ENCODE assay signal across 1 cellular context in genomic region chr10:88080213-88080612, GRCh38.
TF ChIP-seq lines count a peak whose summit lies in the region.

No MANE protein-coding gene starts in this region.

TF ChIP-seq in SK-N-SH treated with all-trans-retinoic acid at 6 μM for 48 hours, 23 proteins besides CTCF, POLR2A, EP300 and RAD21 (continued from another document):
- TF ChIP-seq TSHZ2 (CRISPR knock-in tag; IDR thresholded peaks at IDR 0.05) (no peak), SNAI2 (CRISPR knock-in tag; IDR thresholded peaks at IDR 0.05) (no peak), BACH2 (CRISPR knock-in tag; IDR thresholded peaks at IDR 0.05; ENCODE audit: borderline replicate concordance) (no peak), ZC3H10 (CRISPR knock-in tag; IDR thresholded peaks at IDR 0.05) (no peak)
